In the genomic region with DNA sequence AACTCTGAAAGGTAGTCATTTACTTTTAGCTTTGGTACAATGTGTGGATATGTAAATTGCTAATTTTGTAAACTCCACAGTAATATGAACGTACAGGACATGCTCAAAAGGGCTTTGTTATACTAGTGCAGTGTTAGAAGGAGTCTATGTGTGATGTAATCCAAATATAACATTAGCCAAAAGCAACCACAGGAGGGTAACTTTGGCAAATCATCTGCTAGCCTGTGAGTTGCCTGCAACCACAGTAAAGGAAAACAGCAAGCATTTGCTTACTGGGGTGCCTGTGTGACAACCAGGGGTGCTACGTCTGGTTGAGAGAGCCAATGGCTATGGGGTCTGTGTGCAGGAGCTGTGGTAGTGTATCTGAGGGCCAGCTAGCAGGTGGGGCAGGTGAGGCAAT, we compare ENCODE assay signal across 28 cellular contexts.
A peak's percentile ranks its signal among the peaks of the same experiment; 100 is the strongest.
DNase-seq lines count a peak whose midpoint lies in the region; ATAC-seq and TF ChIP-seq lines count a peak whose summit lies in the region.
"Had no signal": no experiment of that assay in that cellular context is flagged by ENCODE, and none has a peak within 500 bp of the region (broad histone marks: within the 10 kb centered on the region; RNA-seq: fewer than 3 reads in every experiment).

No MANE protein-coding gene starts in this region.

- TF ChIP-seq POLR2A in gastrocnemius medialis (IDR thresholded peaks at IDR 0.05) = no peak

- intact Hi-C loops in left ventricle myocardium inferior (cut with micrococcal nuclease) (no loop called here), gastrocnemius medialis (cut with DNase I; ENCODE audit: low total_unique reads) (loop anchor here (10.0 kb wide), 1 partner anchor 142 kb away; no protein-coding TSS in a partner anchor)

- H3K36me3 ChIP-seq in left ventricle myocardium inferior = no peaks in the 10 kb centered on the region
- no peaks in the 10 kb centered on the region for H3K36me3 ChIP-seq in gastrocnemius medialis
- H3K36me3 ChIP-seq: esophagus squamous epithelium, SJSA1, thoracic aorta had no signal

- in situ Hi-C loops in gastrocnemius medialis (cut with MboI; ENCODE audit: low sequenced_read_pairs in 4 of 4) = loop anchor here in 1 of 4 donors (25.0 kb wide), 1 partner anchor 689 kb away; no protein-coding TSS in a partner anchor

- H3K4me1 ChIP-seq in left ventricle myocardium inferior (no peaks in the 10 kb centered on the region), gastrocnemius medialis (no peaks in the 10 kb centered on the region)
- H3K4me1 ChIP-seq: body of pancreas, SJSA1 had no signal

- H3K27ac ChIP-seq in left ventricle myocardium inferior (replicated peaks) (no peak overlapping the region), gastrocnemius medialis (no peak overlapping the region)
- H3K27ac ChIP-seq: body of pancreas, esophagus squamous epithelium, SJSA1, thoracic aorta had no signal

- H3K9me3 ChIP-seq in left ventricle myocardium inferior (replicated peaks) (no peaks in the 10 kb centered on the region), gastrocnemius medialis (no peaks in the 10 kb centered on the region)
- H3K9me3 ChIP-seq: body of pancreas, esophagus squamous epithelium, SJSA1, thoracic aorta had no signal

- H3K4me3 ChIP-seq in choroid plexus epithelial cell (ENCODE audit: low read depth, low read length) = no peak overlapping the region
- no peak overlapping the region for H3K4me3 ChIP-seq in left ventricle myocardium inferior
- H3K4me3 ChIP-seq in gastrocnemius medialis = no peak overlapping the region
- H3K4me3 ChIP-seq: body of pancreas, esophagus squamous epithelium, GM12878, SJSA1, smooth muscle cell, thoracic aorta had no signal

- peak; percentile 65 for ATAC-seq in HG03457 (IDR thresholded peaks at IDR 0.05; ENCODE audit: unreplicated experiment)
- no peak for ATAC-seq in gastrocnemius medialis
- ATAC-seq in HG03439 (IDR thresholded peaks at IDR 0.05; ENCODE audit: unreplicated experiment) = no peak
- ATAC-seq: activated naive CD4-positive, alpha-beta T cell treated with anti-CD3 and anti-CD28 coated beads, Interleukin-2, amount 50 U/mL, for 72 hours; body of pancreas; GM12878; HepG2; Panc1 had no signal

- no peak for TF ChIP-seq CTCF in choroid plexus epithelial cell (conservative IDR thresholded peaks at IDR 0.05; ENCODE audit: low read depth, low read length)
- no peak for TF ChIP-seq CTCF in left ventricle myocardium inferior (IDR thresholded peaks at IDR 0.05; ENCODE audit: borderline replicate concordance)
- no peak for TF ChIP-seq CTCF in gastrocnemius medialis (IDR thresholded peaks at IDR 0.05 in 4 of 5, conservative IDR thresholded peaks at IDR 0.05 in 1 of 5)

- DNase-seq in NCI-H2081 treated with DMSO at 0.1 percent for 48 hours (lab: John Stamatoyannopoulos, UW) (peak; percentile 76), NCI-H2081 (lab: John Stamatoyannopoulos, UW) (no peak), choroid plexus epithelial cell (ENCODE audit: low read depth) (peak; percentile 25), NCI-H446 (lab: John Stamatoyannopoulos, UW) (no peak), left ventricle myocardium inferior (no peak), gastrocnemius medialis (no peak)
- DNase-seq: 8988T; activated CD4-positive, alpha-beta T cell treated with anti-CD3 and anti-CD28 coated beads, Interleukin-2, amount 10 ng/mL, durations not matched to agents 7 days and 5 days; body of pancreas; DMS79 treated with DMSO at 0.1 percent for 48 hours; endodermal cell; esophagus squamous epithelium; HCEC 1CT; NCI-H1092; NCI-H2029 treated with DMSO at 0.1 percent for 48 hours; NK-92 treated with Interleukin-12 subunit alpha and Interleukin-12 subunit beta, amount 100 ng/mL, for 24 hours; occipital lobe; stimulated activated CD4-positive, alpha-beta T cell treated with anti-CD3 and anti-CD28 coated beads, Interleukin-2, amount 100 ng/mL, for 48 hours; stimulated activated naive CD4-positive, alpha-beta T cell treated with Interleukin-2 at 50 U/mL for 16 hours had no signal

- H3K27me3 ChIP-seq in left ventricle myocardium inferior (ENCODE audit: low read depth) (no peaks in the 10 kb centered on the region), gastrocnemius medialis (no peaks in the 10 kb centered on the region)
- H3K27me3 ChIP-seq: body of pancreas, esophagus squamous epithelium, SJSA1 had no signal

Comparison
In these comparisons a context has a peak if more than half of its experiments do, and no peak if none do; other contexts are left out.
1. DNase-seq: peak in NCI-H2081 treated with DMSO at 0.1 percent for 48 hours (single experiment) and choroid plexus epithelial cell (single experiment); none in NCI-H2081 (0 of 2), NCI-H446 (0 of 2), left ventricle myocardium inferior (single experiment) and gastrocnemius medialis (0 of 2).